13 cellular contexts compared by ENCODE assay signal in the genomic region with DNA sequence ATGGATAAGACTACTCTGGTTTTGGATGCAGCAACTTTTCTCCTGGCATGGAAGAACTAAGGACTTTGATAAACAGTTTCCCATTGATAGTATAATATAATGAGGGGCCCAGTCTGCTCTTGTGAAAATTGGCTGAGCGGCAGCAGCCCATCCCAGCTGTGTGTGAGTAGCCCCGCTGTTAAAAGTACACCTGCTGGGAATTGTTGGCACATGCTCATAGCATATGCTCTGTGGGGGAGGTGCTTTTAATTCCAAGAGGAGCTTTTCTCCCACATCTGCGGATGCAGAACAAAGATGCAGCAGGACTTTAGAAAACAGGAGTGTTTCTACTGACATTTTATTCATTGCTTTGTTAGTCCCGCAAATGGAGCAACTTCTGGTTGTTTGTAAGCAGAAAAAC. TPM values are rescaled to one million over a fixed set of nuclear protein-coding genes. Genes with fewer than 3 reads are reported as not detected.
DNase-seq lines count a peak whose midpoint lies in the region; ATAC-seq and TF ChIP-seq lines count a peak whose summit lies in the region.
"Had no signal": no experiment of that assay in that cellular context is flagged by ENCODE, and none has a peak within 500 bp of the region (broad histone marks: within the 10 kb centered on the region; RNA-seq: fewer than 3 reads in every experiment).

No MANE protein-coding gene starts in this region.

- no peak overlapping the region for H3K4me3 ChIP-seq in ectodermal cell (ENCODE audit: insufficient read depth, low read depth, low read length)
- H3K4me3 ChIP-seq: prostate gland, upper lobe of left lung had no signal

- intact Hi-C loops in natural killer cell (cut with micrococcal nuclease) (no loop called here), sciatic nerve (cut with DNase I) (no loop called here)

- TF ChIP-seq CTCF in natural killer cell (IDR thresholded peaks at IDR 0.05) = no peak

- H3K27me3 ChIP-seq in ectodermal cell (ENCODE audit: control insufficient read depth, insufficient read depth, low read length, poor library complexity, severe bottlenecking) = no peaks in the 10 kb centered on the region
- H3K27me3 ChIP-seq: upper lobe of left lung had no signal

- no peak overlapping the region for H3K4me3 Mint-ChIP-seq in natural killer cell
- H3K4me3 Mint-ChIP-seq in natural killer cell treated with Interleukin-12 subunit alpha and Interleukin-12 subunit beta and Interleukin-15 and Interleukin-18, amount 100 ng/mL, for 72 hours = no peak overlapping the region
- H3K4me3 Mint-ChIP-seq: activated T-cell treated with anti-CD3 and anti-CD28 coated beads, Interleukin-2, amount 50 U/mL, for 4 hours had no signal

- H3K4me1 ChIP-seq in ectodermal cell (ENCODE audit: control insufficient read depth, insufficient read depth, low read length) = peaks cover 11% of the 10 kb centered on the region
- H3K4me1 ChIP-seq: prostate gland, upper lobe of left lung had no signal

- H3K9me3 ChIP-seq in ectodermal cell (ENCODE audit: control insufficient read depth, low read length) = no peaks in the 10 kb centered on the region
- H3K9me3 ChIP-seq: prostate gland, upper lobe of left lung had no signal

- WGBS in ectodermal cell, 2 experiments = 6 to 9% methylated on average over 4 of the region's 4 CpGs

- H3K4me1 Mint-ChIP-seq in natural killer cell = peaks cover 7% of the 10 kb centered on the region in 2 donors
- peaks cover 5 to 8% of the 10 kb centered on the region in 2 donors for H3K4me1 Mint-ChIP-seq in natural killer cell treated with Interleukin-12 subunit alpha and Interleukin-12 subunit beta and Interleukin-15 and Interleukin-18, amount 100 ng/mL, for 72 hours (ENCODE audit: low read depth in 2 of 2)

- peak overlapping the region; percentile 13 to 16 for H3K27ac Mint-ChIP-seq in natural killer cell
- no peak overlapping the region for H3K27ac Mint-ChIP-seq in natural killer cell treated with Interleukin-12 subunit alpha and Interleukin-12 subunit beta and Interleukin-15 and Interleukin-18, amount 100 ng/mL, for 72 hours

- no peaks in the 10 kb centered on the region for H3K27me3 Mint-ChIP-seq in natural killer cell (ENCODE audit: low read depth in 2 of 2)
- no peaks in the 10 kb centered on the region for H3K27me3 Mint-ChIP-seq in natural killer cell treated with Interleukin-12 subunit alpha and Interleukin-12 subunit beta and Interleukin-15 and Interleukin-18, amount 100 ng/mL, for 72 hours

- no peaks in the 10 kb centered on the region for H3K9me3 Mint-ChIP-seq in natural killer cell
- H3K9me3 Mint-ChIP-seq in natural killer cell treated with Interleukin-12 subunit alpha and Interleukin-12 subunit beta and Interleukin-15 and Interleukin-18, amount 100 ng/mL, for 72 hours = no peaks in the 10 kb centered on the region
- H3K9me3 Mint-ChIP-seq: activated T-cell treated with anti-CD3 and anti-CD28 coated beads, Interleukin-2, amount 50 U/mL, for 4 hours had no signal

- H3K36me3 ChIP-seq in ectodermal cell (ENCODE audit: control insufficient read depth, insufficient read depth, low read length) = no peaks in the 10 kb centered on the region

- H3K27ac ChIP-seq in ectodermal cell (ENCODE audit: insufficient read depth, low read depth, low read length, poor library complexity, severe bottlenecking) = peak overlapping the region; percentile 3
- H3K27ac ChIP-seq: prostate gland, upper lobe of left lung had no signal

- ATAC-seq in natural killer cell (no peak), sciatic nerve (no peak), HG03520 (IDR thresholded peaks at IDR 0.05; ENCODE audit: unreplicated experiment) (no peak)
- no peak for ATAC-seq in natural killer cell treated with Interleukin-12 subunit alpha and Interleukin-12 subunit beta and Interleukin-15 and Interleukin-18, amount 100 ng/mL, for 72 hours
- ATAC-seq: activated T-cell treated with anti-CD3 and anti-CD28 coated beads, Interleukin-2, amount 50 U/mL, for 4 hours had no signal

- DNase-seq in natural killer cell (no peak), NCI-H2227 treated with DMSO at 0.1 percent for 48 hours (lab: John Stamatoyannopoulos, UW) (peak; percentile 38), NCI-H2196 treated with DMSO at 0.1 percent for 48 hours (lab: John Stamatoyannopoulos, UW; ENCODE audit: unreplicated experiment) (no peak), dedifferentiated amniotic fluid mesenchymal stem cell (ENCODE audit: extremely low spot score) (no peak), sciatic nerve (ENCODE audit: low spot score) (no peak)
- DNase-seq in natural killer cell treated with Interleukin-12 subunit alpha and Interleukin-12 subunit beta and Interleukin-15 and Interleukin-18, amount 100 ng/mL, for 72 hours (ENCODE audit: low spot score) = no peak
- DNase-seq: ACHN; activated T-cell treated with anti-CD3 and anti-CD28 coated beads, Interleukin-2, amount 50 U/mL, for 4 hours; dermis blood vessel endothelial cell; upper lobe of left lung had no signal

- peaks cover 21% of the 10 kb centered on the region for H3K36me3 Mint-ChIP-seq in natural killer cell
- H3K36me3 Mint-ChIP-seq in natural killer cell treated with Interleukin-12 subunit alpha and Interleukin-12 subunit beta and Interleukin-15 and Interleukin-18, amount 100 ng/mL, for 72 hours = peaks cover 13% of the 10 kb centered on the region

RNA-seq across cellular contexts. Expression of a gene that starts 19.0 kb away (rescaled TPM):
- 10 to 100 TPM; 67.9 to 75.0 (median 68.6) TPM for total RNA-seq in natural killer cell
- 100 to 1,000 TPM; 140 to 152 TPM for total RNA-seq in natural killer cell treated with Interleukin-12 subunit alpha and Interleukin-12 subunit beta and Interleukin-15 and Interleukin-18, amount 100 ng/mL, for 72 hours
- polyA plus RNA-seq in ectodermal cell (2013, experiment 1 of 4) = 120 TPM
- polyA plus RNA-seq in ectodermal cell (2013, experiment 2 of 4) = 116 TPM
- 114 TPM for polyA plus RNA-seq in ectodermal cell (2013, experiment 3 of 4)
- 117 TPM for polyA plus RNA-seq in ectodermal cell (2013, experiment 4 of 4)
- 132 TPM for total RNA-seq in sciatic nerve

Comparison
In these comparisons a context has a peak if more than half of its experiments do, and no peak if none do; other contexts are left out.
1. H3K27ac Mint-ChIP-seq: peak in natural killer cell (2 of 2); none in natural killer cell treated with Interleukin-12 subunit alpha and Interleukin-12 subunit beta and Interleukin-15 and Interleukin-18, amount 100 ng/mL, for 72 hours (0 of 2).